In genomic region chr1:924619-925323, GRCh38 we compare ENCODE assay signal across 9 cellular contexts. TPM values are rescaled to one million over a fixed set of nuclear protein-coding genes. Genes with fewer than 3 reads are reported as not detected.
A peak's percentile ranks its signal among the peaks of the same experiment; 100 is the strongest.
DNase-seq lines count a peak whose midpoint lies in the region; ATAC-seq, FAIRE-seq and TF ChIP-seq lines count a peak whose summit lies in the region.
"Had no signal": no experiment of that assay in that cellular context is flagged by ENCODE, and none has a peak within 500 bp of the region (broad histone marks: within the 10 kb centered on the region; RNA-seq: fewer than 3 reads in every experiment).

No MANE protein-coding gene starts in this region.

- H3K4me2 ChIP-seq in astrocyte (ENCODE audit: low read length): peak overlapping the region; percentile 85

- H3K9me3 Mint-ChIP-seq in stimulated activated naive CD8-positive, alpha-beta T cell treated with anti-CD3 and anti-CD28 coated beads, Interleukin-15, amount 100 ng/mL, for 72 hours: no peaks in the 10 kb centered on the region
- H3K9me3 Mint-ChIP-seq in astrocyte (ENCODE audit: unreplicated experiment): no peaks in the 10 kb centered on the region

- H3K27ac ChIP-seq in astrocyte (ENCODE audit: low read depth, low read length) (no peak overlapping the region), liver (ENCODE audit: low read depth in 1 of 2, low read length in 2 of 2) (no peak overlapping the region)

- no peak overlapping the region for H3K27ac Mint-ChIP-seq in stimulated activated naive CD8-positive, alpha-beta T cell treated with anti-CD3 and anti-CD28 coated beads, Interleukin-15, amount 100 ng/mL, for 72 hours
- H3K27ac Mint-ChIP-seq in astrocyte (ENCODE audit: unreplicated experiment): no peak overlapping the region

- TF ChIP-seq RAD21 in liver (IDR thresholded peaks at IDR 0.05): no peak

- no peaks in the 10 kb centered on the region for H3K79me2 ChIP-seq in astrocyte (ENCODE audit: insufficient read depth, low read length)

- no peak for TF ChIP-seq CTCF in astrocyte (IDR thresholded peaks at IDR 0.05; ENCODE audit: insufficient read depth, low read depth, low read length)
- TF ChIP-seq CTCF in liver (IDR thresholded peaks at IDR 0.05; ENCODE audit: low read depth, low read length, missing input control): no peak

- no peaks in the 10 kb centered on the region for H3K9me3 ChIP-seq in astrocyte (ENCODE audit: insufficient read depth, low read depth, low read length)
- H3K9me3 ChIP-seq in liver (ENCODE audit: control insufficient read depth in 4 of 4, low read length in 3 of 4): no peaks in the 10 kb centered on the region

- peak overlapping the region; percentile 47 to 57 for H3K4me3 Mint-ChIP-seq in stimulated activated naive CD8-positive, alpha-beta T cell treated with anti-CD3 and anti-CD28 coated beads, Interleukin-15, amount 100 ng/mL, for 72 hours
- peak overlapping the region; percentile 57 for H3K4me3 Mint-ChIP-seq in astrocyte (ENCODE audit: unreplicated experiment)

- peaks cover 16% of the 10 kb centered on the region for H3K27me3 ChIP-seq in astrocyte (ENCODE audit: insufficient read depth, low read length)
- peaks cover 0 to 3% (median 3%) of the 10 kb centered on the region in 4 donors for H3K27me3 ChIP-seq in liver (ENCODE audit: control insufficient read depth in 4 of 4, insufficient read depth in 4 of 4, low read length in 3 of 4)

- H3K36me3 ChIP-seq in astrocyte (ENCODE audit: insufficient read depth, low read length) (no peaks in the 10 kb centered on the region), liver (ENCODE audit: control insufficient read depth in 4 of 4, insufficient read depth in 3 of 4, low read depth in 1 of 4, low read length in 3 of 4) (no peaks in the 10 kb centered on the region)

- under 1% methylated on average over 89 of the region's 89 CpGs for WGBS in liver

- H3K9ac ChIP-seq in astrocyte (ENCODE audit: low read length): peak overlapping the region; percentile 14
- no peak overlapping the region for H3K9ac ChIP-seq in liver (ENCODE audit: low read depth in 1 of 2, low read length in 2 of 2)

- no peak for FAIRE-seq in astrocyte (lab: Jason Lieb, UNC)

- H3K27me3 Mint-ChIP-seq in stimulated activated naive CD8-positive, alpha-beta T cell treated with anti-CD3 and anti-CD28 coated beads, Interleukin-15, amount 100 ng/mL, for 72 hours: peaks cover 88% of the 10 kb centered on the region
- peaks cover 59% of the 10 kb centered on the region for H3K27me3 Mint-ChIP-seq in astrocyte (ENCODE audit: low read depth, unreplicated experiment)

- no peak for ATAC-seq in stimulated activated naive CD8-positive, alpha-beta T cell treated with anti-CD3 and anti-CD28 coated beads, Interleukin-15, amount 100 ng/mL, for 72 hours
- ATAC-seq in stimulated activated naive CD8-positive, alpha-beta T cell treated with anti-CD3 and anti-CD28 coated beads, Interleukin-15, Interleukin-2, amounts not matched to agents 100 U/mL and 50 U/mL, for 24 hours: no peak
- ATAC-seq in GM21529 (IDR thresholded peaks at IDR 0.05; ENCODE audit: unreplicated experiment): no peak
- ATAC-seq in GM19452 (IDR thresholded peaks at IDR 0.05; ENCODE audit: unreplicated experiment): no peak
- no peak for ATAC-seq in GM19455 (IDR thresholded peaks at IDR 0.05; ENCODE audit: unreplicated experiment)

- H4K20me1 ChIP-seq in astrocyte (ENCODE audit: insufficient read depth, low read length): peaks cover 37% of the 10 kb centered on the region

- peak overlapping the region; percentile 52 for H2AFZ ChIP-seq in astrocyte (ENCODE audit: low read depth, low read length)

- H3K4me1 Mint-ChIP-seq in stimulated activated naive CD8-positive, alpha-beta T cell treated with anti-CD3 and anti-CD28 coated beads, Interleukin-15, amount 100 ng/mL, for 72 hours: peaks cover 32% of the 10 kb centered on the region
- H3K4me1 Mint-ChIP-seq in astrocyte (ENCODE audit: low read depth, unreplicated experiment): peaks cover 4% of the 10 kb centered on the region

- DNase-seq in stimulated activated naive CD8-positive, alpha-beta T cell treated with anti-CD3 and anti-CD28 coated beads, Interleukin-15, amount 100 ng/mL, for 72 hours: no peak
- DNase-seq in stimulated activated naive CD8-positive, alpha-beta T cell treated with anti-CD3 and anti-CD28 coated beads, Interleukin-15, Interleukin-2, amounts not matched to agents 100 U/mL and 50 U/mL, for 24 hours: no peak
- DNase-seq in astrocyte (ENCODE audit: low read depth) (peak; percentile 44), SKM-1 (lab: John Stamatoyannopoulos, UW; ENCODE audit: unreplicated experiment) (no peak)
- DNase-seq: activated naive CD4-positive, alpha-beta T cell had no signal

- H3K36me3 Mint-ChIP-seq in astrocyte (ENCODE audit: low read depth, unreplicated experiment): peaks cover 2% of the 10 kb centered on the region

- H3K4me3 ChIP-seq in astrocyte (ENCODE audit: insufficient read depth, low read depth, low read length) (peak overlapping the region; percentile 51), liver (ENCODE audit: low read depth in 1 of 3, low read length in 3 of 3) (peak overlapping the region in 2 of 3 donors; percentile 31 to 61)

- H3K4me1 ChIP-seq in astrocyte (ENCODE audit: insufficient read depth, low read length) (peaks cover 23% of the 10 kb centered on the region), liver (ENCODE audit: control insufficient read depth in 4 of 4, insufficient read depth in 4 of 4, low read length in 3 of 4) (peaks cover 6 to 39% (median 27%) of the 10 kb centered on the region in 4 donors)

TF ChIP-seq in liver, 16 proteins besides CTCF, POLR2A, EP300 and RAD21:
- TF ChIP-seq GABPA (IDR thresholded peaks at IDR 0.05 in 1 of 2, conservative IDR thresholded peaks at IDR 0.05 in 1 of 2): no peak
- TF ChIP-seq HNF4A (conservative IDR thresholded peaks at IDR 0.05): no peak

RNA-seq across cellular contexts. Expression of gene SAMD11, which starts 1.0 kb away (rescaled TPM):
- total RNA-seq in astrocyte: 6.0 and 9.5 TPM in 2 replicates
- 1 to 10 TPM; 1.2 to 1.3 TPM for total RNA-seq in liver
- polyA plus RNA-seq in liver: 1 to 10 TPM in 1 of 2 donors, under 1 TPM in 1; 0.51 to 4.1 TPM

RNA-seq across cellular contexts. Expression of gene NOC2L, which starts 34.3 kb away (rescaled TPM):
- total RNA-seq in astrocyte (83.7 and 91.4 TPM in 2 replicates), liver (10 to 100 TPM; 28.7 to 34.5 TPM)
- 10 to 100 TPM; 17.1 to 31.3 TPM for polyA plus RNA-seq in liver

RNA-seq across cellular contexts. Expression of gene KLHL17, which starts 35.6 kb away (rescaled TPM):
- total RNA-seq in astrocyte: 25.6 and 25.9 TPM in 2 replicates
- total RNA-seq in liver: 1 to 10 TPM in 1 of 2 donors, under 1 TPM in 1; 0.98 to 5.4 TPM
- 1 to 10 TPM; 1.2 to 3.0 TPM for polyA plus RNA-seq in liver

RNA-seq across cellular contexts. Expression of gene PLEKHN1, which starts 41.5 kb away (rescaled TPM):
- total RNA-seq in astrocyte (2.1 and 2.4 TPM in 2 replicates), liver (under 1 TPM in 1 of 2 donors, not detected in 1; 0.17 TPM)
- polyA plus RNA-seq in liver: under 1 TPM in 1 of 2 donors, not detected in 1; 0.18 TPM

RNA-seq across cellular contexts. Expression of gene PERM1, which starts 57.1 kb away (rescaled TPM):
- total RNA-seq in astrocyte: 0.20 TPM in 1 of 2 replicates, not detected in the other
- total RNA-seq in liver: under 1 TPM in 1 of 2 donors, not detected in 1; under 0.01 TPM
- polyA plus RNA-seq in liver: under 1 TPM in 1 of 2 donors, not detected in 1; 0.06 TPM
